Comparison of ENCODE assay signal across 8 cellular contexts in the genomic region with DNA sequence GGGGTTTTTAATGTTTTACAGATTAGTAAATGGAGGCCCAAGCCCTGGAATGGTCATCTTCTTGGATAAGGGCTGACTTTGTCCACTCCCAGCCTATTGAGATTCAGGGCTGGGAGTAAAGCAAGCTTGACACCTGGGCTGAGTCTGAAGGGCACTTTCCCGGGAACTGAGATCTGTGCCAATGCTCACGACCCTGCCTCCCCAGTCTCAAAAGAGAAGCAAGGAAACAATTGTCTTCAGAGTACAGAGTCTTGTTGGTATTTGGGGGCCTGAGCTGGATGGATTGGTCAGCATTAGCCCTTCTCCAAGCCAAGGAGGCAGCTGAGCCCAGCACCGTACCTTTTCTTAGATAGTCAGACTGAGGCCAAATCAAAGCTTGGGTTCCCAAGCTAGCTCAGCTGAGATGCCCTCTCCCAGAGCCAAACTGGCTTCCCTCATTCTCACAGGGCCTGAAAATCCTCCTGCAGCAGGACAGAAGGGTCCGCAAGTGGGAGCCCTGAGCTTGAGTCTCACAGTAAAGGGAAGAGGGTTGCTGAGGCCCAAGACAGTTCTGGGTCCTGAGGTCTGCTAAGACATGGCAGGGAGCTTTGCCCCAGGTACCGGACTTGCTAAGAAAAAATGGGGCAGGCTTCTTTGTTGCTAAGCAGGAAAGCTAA. TPM values are rescaled to one million over a fixed set of nuclear protein-coding genes. Genes with fewer than 3 reads are reported as not detected.
DNase-seq lines count a peak whose midpoint lies in the region; ATAC-seq lines count a peak whose summit lies in the region.
"Had no signal": no experiment of that assay in that cellular context is flagged by ENCODE, and none has a peak within 500 bp of the region (broad histone marks: within the 10 kb centered on the region; RNA-seq: fewer than 3 reads in every experiment).

No MANE protein-coding gene starts in this region.

- peak; percentile 61 for DNase-seq in Karpas-422
- no peak for DNase-seq in activated T-helper 1 cell treated with anti-CD3 and anti-CD28 coated beads, Interleukin-12 subunit alpha, Interleukin-12 subunit beta, Interleukin-2, Interleukin-4 antibody, amounts not matched to agents 30 ng/mL and 10 ng/mL and 1 ng/mL, durations not matched to agents 14 hours and 24 hours and 36 hours (ENCODE audit: low spot score)
- DNase-seq in immature natural killer cell = no peak
- no peak for DNase-seq in stimulated activated naive CD8-positive, alpha-beta T cell treated with anti-CD3 and anti-CD28 coated beads, Interleukin-15, amount 100 ng/mL, for 72 hours
- DNase-seq in NCI-H2107 treated with DMSO at 0.1 percent for 48 hours (lab: John Stamatoyannopoulos, UW; ENCODE audit: unreplicated experiment) = no peak
- DNase-seq: NCI-H2227 treated with DMSO at 0.1 percent for 48 hours had no signal

- H3K4me3 Mint-ChIP-seq in activated T-helper 1 cell treated with anti-CD3 and anti-CD28 coated beads, Interleukin-12 subunit alpha, Interleukin-12 subunit beta, Interleukin-2, Interleukin-4 antibody, amounts not matched to agents 30 ng/mL and 10 ng/mL and 1 ng/mL, durations not matched to agents 14 hours and 24 hours and 36 hours = peak overlapping the region; percentile 37
- peak overlapping the region in 1 of 5 donors; percentile 99 for H3K4me3 Mint-ChIP-seq in immature natural killer cell
- peak overlapping the region; percentile 22 to 94 for H3K4me3 Mint-ChIP-seq in stimulated activated naive CD8-positive, alpha-beta T cell treated with anti-CD3 and anti-CD28 coated beads, Interleukin-15, amount 100 ng/mL, for 72 hours

- peaks cover 32% of the 10 kb centered on the region for H3K4me1 ChIP-seq in Karpas-422 (ENCODE audit: low read length)

- H3K36me3 ChIP-seq in Karpas-422 (ENCODE audit: insufficient read depth, low read length) = peaks cover 18% of the 10 kb centered on the region

- H3K27me3 Mint-ChIP-seq in activated T-helper 1 cell treated with anti-CD3 and anti-CD28 coated beads, Interleukin-12 subunit alpha, Interleukin-12 subunit beta, Interleukin-2, Interleukin-4 antibody, amounts not matched to agents 30 ng/mL and 10 ng/mL and 1 ng/mL, durations not matched to agents 14 hours and 24 hours and 36 hours (ENCODE audit: insufficient read depth) = no peaks in the 10 kb centered on the region
- H3K27me3 Mint-ChIP-seq in immature natural killer cell (ENCODE audit: low read depth in 3 of 3) = peaks cover 8 to 34% (median 24%) of the 10 kb centered on the region in 3 donors
- H3K27me3 Mint-ChIP-seq in stimulated activated naive CD8-positive, alpha-beta T cell treated with anti-CD3 and anti-CD28 coated beads, Interleukin-15, amount 100 ng/mL, for 72 hours = no peaks in the 10 kb centered on the region

- no peaks in the 10 kb centered on the region for H3K9me3 ChIP-seq in Karpas-422 (ENCODE audit: low read length)

- no peak overlapping the region for H3K9ac ChIP-seq in Karpas-422 (ENCODE audit: low read length)

- no peaks in the 10 kb centered on the region for H3K9me3 Mint-ChIP-seq in activated T-helper 1 cell treated with anti-CD3 and anti-CD28 coated beads, Interleukin-12 subunit alpha, Interleukin-12 subunit beta, Interleukin-2, Interleukin-4 antibody, amounts not matched to agents 30 ng/mL and 10 ng/mL and 1 ng/mL, durations not matched to agents 14 hours and 24 hours and 36 hours
- no peaks in the 10 kb centered on the region for H3K9me3 Mint-ChIP-seq in immature natural killer cell
- H3K9me3 Mint-ChIP-seq in stimulated activated naive CD8-positive, alpha-beta T cell treated with anti-CD3 and anti-CD28 coated beads, Interleukin-15, amount 100 ng/mL, for 72 hours = no peaks in the 10 kb centered on the region

- no peak overlapping the region for H3K4me3 ChIP-seq in Karpas-422 (ENCODE audit: low read length)

- H3K27ac Mint-ChIP-seq in activated T-helper 1 cell treated with anti-CD3 and anti-CD28 coated beads, Interleukin-12 subunit alpha, Interleukin-12 subunit beta, Interleukin-2, Interleukin-4 antibody, amounts not matched to agents 30 ng/mL and 10 ng/mL and 1 ng/mL, durations not matched to agents 14 hours and 24 hours and 36 hours = peak overlapping the region; percentile 63
- H3K27ac Mint-ChIP-seq in immature natural killer cell = peak overlapping the region; percentile 80 to 99 (median 92)
- H3K27ac Mint-ChIP-seq in stimulated activated naive CD8-positive, alpha-beta T cell treated with anti-CD3 and anti-CD28 coated beads, Interleukin-15, amount 100 ng/mL, for 72 hours = peak overlapping the region in 1 of 2 donors; percentile 76

- H3K4me1 Mint-ChIP-seq in activated T-helper 1 cell treated with anti-CD3 and anti-CD28 coated beads, Interleukin-12 subunit alpha, Interleukin-12 subunit beta, Interleukin-2, Interleukin-4 antibody, amounts not matched to agents 30 ng/mL and 10 ng/mL and 1 ng/mL, durations not matched to agents 14 hours and 24 hours and 36 hours (ENCODE audit: low read depth) = peaks cover 39% of the 10 kb centered on the region
- peaks cover 40% of the 10 kb centered on the region in 2 donors for H3K4me1 Mint-ChIP-seq in immature natural killer cell
- peaks cover 53% of the 10 kb centered on the region for H3K4me1 Mint-ChIP-seq in stimulated activated naive CD8-positive, alpha-beta T cell treated with anti-CD3 and anti-CD28 coated beads, Interleukin-15, amount 100 ng/mL, for 72 hours

- no peaks in the 10 kb centered on the region for H3K27me3 ChIP-seq in Karpas-422 (ENCODE audit: low read length)

- H2AFZ ChIP-seq in Karpas-422 (ENCODE audit: low read length) = no peak overlapping the region

- no peaks in the 10 kb centered on the region for H3K9me2 ChIP-seq in Karpas-422 (replicated peaks; ENCODE audit: insufficient read depth, low read length)

- H3K79me2 ChIP-seq in Karpas-422 (ENCODE audit: low read length) = peaks cover 12% of the 10 kb centered on the region

- H3K36me3 Mint-ChIP-seq in activated T-helper 1 cell treated with anti-CD3 and anti-CD28 coated beads, Interleukin-12 subunit alpha, Interleukin-12 subunit beta, Interleukin-2, Interleukin-4 antibody, amounts not matched to agents 30 ng/mL and 10 ng/mL and 1 ng/mL, durations not matched to agents 14 hours and 24 hours and 36 hours (ENCODE audit: low read depth) = peaks cover 32% of the 10 kb centered on the region
- peaks cover 20 to 28% (median 24%) of the 10 kb centered on the region in 3 donors for H3K36me3 Mint-ChIP-seq in immature natural killer cell

- ATAC-seq in stimulated activated naive CD8-positive, alpha-beta T cell treated with anti-CD3 and anti-CD28 coated beads, Interleukin-15, amount 100 ng/mL, for 72 hours = no peak
- ATAC-seq in GM18873 (IDR thresholded peaks at IDR 0.05; ENCODE audit: low FRiP score, unreplicated experiment) = no peak
- ATAC-seq in HG02852 (IDR thresholded peaks at IDR 0.05; ENCODE audit: unreplicated experiment) = no peak

- intact Hi-C loops in activated T-helper 1 cell treated with anti-CD3 and anti-CD28 coated beads, Interleukin-12 subunit alpha, Interleukin-12 subunit beta, Interleukin-2, Interleukin-4 antibody, amounts not matched to agents 30 ng/mL and 10 ng/mL and 1 ng/mL, durations not matched to agents 14 hours and 24 hours and 36 hours (cut with micrococcal nuclease) = no loop called here

- no peak overlapping the region for H3K4me2 ChIP-seq in Karpas-422 (ENCODE audit: low read depth, low read length, poor library complexity, severe bottlenecking)

- H4K20me1 ChIP-seq in Karpas-422 (ENCODE audit: insufficient read depth, low read depth, low read length) = peaks cover 18% of the 10 kb centered on the region

- H3K27ac ChIP-seq in Karpas-422 (ENCODE audit: low read length) = peak overlapping the region; percentile 93

RNA-seq across cellular contexts. Expression of gene DDIT4, which starts 3.7 kb away (rescaled TPM):
- 331 and 583 TPM in 2 replicates for total RNA-seq in Karpas-422 (2014; rRNA removed; shearing (Covaris generic); ENCODE audit: low replicate concordance)
- total RNA-seq in activated T-helper 1 cell treated with anti-CD3 and anti-CD28 coated beads, Interleukin-12 subunit alpha, Interleukin-12 subunit beta, Interleukin-2, Interleukin-4 antibody, amounts not matched to agents 30 ng/mL and 10 ng/mL and 1 ng/mL, durations not matched to agents 14 hours and 24 hours and 36 hours = 178 and 183 TPM in 2 replicates
- 100 to 1,000 TPM; 437 to 876 (median 450) TPM for polyA plus RNA-seq in immature natural killer cell
